ENCODE assay signal across 24 cellular contexts in genomic region chr22:36088292-36088691, GRCh38. TPM values are rescaled to one million over a fixed set of nuclear protein-coding genes. Genes with fewer than 3 reads are reported as not detected.
DNase-seq lines count a peak whose midpoint lies in the region; ATAC-seq and TF ChIP-seq lines count a peak whose summit lies in the region.
"Had no signal": no experiment of that assay in that cellular context is flagged by ENCODE, and none has a peak within 500 bp of the region (broad histone marks: within the 10 kb centered on the region; RNA-seq: fewer than 3 reads in every experiment).

No MANE protein-coding gene starts in this region.

- H3K36me3 Mint-ChIP-seq in chondrocyte (ENCODE audit: low read depth) (peaks cover 1% of the 10 kb centered on the region), neural crest cell (ENCODE audit: low read depth) (no peaks in the 10 kb centered on the region)
- H3K36me3 Mint-ChIP-seq in activated T-cell treated with anti-CD3 and anti-CD28 coated beads, Interleukin-2, amount 50 U/mL, for 4 hours (ENCODE audit: insufficient read depth), result no peaks in the 10 kb centered on the region
- H3K36me3 Mint-ChIP-seq: brain had no signal

- TF ChIP-seq CTCF in chondrocyte (IDR thresholded peaks at IDR 0.05) (no peak), neural crest cell (conservative IDR thresholded peaks at IDR 0.05) (no peak)

- no peak; the same call in 1 of the 2 replicates for TF ChIP-seq EP300 in Ishikawa (IDR thresholded peaks at IDR 0.05; ENCODE audit: borderline replicate concordance)

- H3K27me3 Mint-ChIP-seq in chondrocyte (ENCODE audit: low read depth) (no peaks in the 10 kb centered on the region), neural crest cell (ENCODE audit: low read depth) (no peaks in the 10 kb centered on the region)
- H3K27me3 Mint-ChIP-seq in activated T-cell treated with anti-CD3 and anti-CD28 coated beads, Interleukin-2, amount 50 U/mL, for 4 hours (ENCODE audit: low read depth), result no peaks in the 10 kb centered on the region
- H3K27me3 Mint-ChIP-seq: activated CD4-positive, alpha-beta T cell treated with anti-CD3 and anti-CD28 coated beads, Interleukin-2, amount 10 ng/mL, durations not matched to agents 7 days and 5 days; stimulated activated naive CD8-positive, alpha-beta T cell treated with anti-CD3 and anti-CD28 coated beads, Interleukin-15, Interleukin-2, amounts not matched to agents 100 ng/mL and 50 ng/mL, for 24 hours had no signal

- TF ChIP-seq RAD21 in Ishikawa (IDR thresholded peaks at IDR 0.05; ENCODE audit: low read depth), result no peak

- ATAC-seq in HG03469 (IDR thresholded peaks at IDR 0.05; ENCODE audit: unreplicated experiment) (no peak), HG03439 (IDR thresholded peaks at IDR 0.05; ENCODE audit: unreplicated experiment) (no peak)
- ATAC-seq in activated T-cell treated with anti-CD3 and anti-CD28 coated beads, Interleukin-2, amount 50 U/mL, for 4 hours, result no peak
- ATAC-seq: foreskin keratinocyte, heart left ventricle, PC-3 had no signal

- H3K9me3 Mint-ChIP-seq in chondrocyte (ENCODE audit: low read depth) (no peaks in the 10 kb centered on the region), neural crest cell (no peaks in the 10 kb centered on the region)
- no peaks in the 10 kb centered on the region for H3K9me3 Mint-ChIP-seq in activated T-cell treated with anti-CD3 and anti-CD28 coated beads, Interleukin-2, amount 50 U/mL, for 4 hours
- H3K9me3 Mint-ChIP-seq: activated CD4-positive, alpha-beta T cell treated with anti-CD3 and anti-CD28 coated beads, Interleukin-2, amount 10 ng/mL, durations not matched to agents 7 days and 5 days; stimulated activated naive CD8-positive, alpha-beta T cell treated with anti-CD3 and anti-CD28 coated beads, Interleukin-15, Interleukin-2, amounts not matched to agents 100 ng/mL and 50 ng/mL, for 24 hours; T-helper 2 cell treated with Interferon-gamma antibody and Interleukin-4, amounts not matched to agents 5 μg/mL and 100 μg/mL, for 36 hours had no signal

- H3K27ac Mint-ChIP-seq in chondrocyte (ENCODE audit: unreplicated experiment), result no peak overlapping the region
- H3K27ac Mint-ChIP-seq in neural crest cell (ENCODE audit: unreplicated experiment), result peak overlapping the region; percentile 81
- H3K27ac Mint-ChIP-seq: activated CD4-positive, alpha-beta T cell treated with anti-CD3 and anti-CD28 coated beads, Interleukin-2, amount 10 ng/mL, durations not matched to agents 7 days and 5 days; stimulated activated naive CD8-positive, alpha-beta T cell treated with anti-CD3 and anti-CD28 coated beads, Interleukin-15, Interleukin-2, amounts not matched to agents 100 ng/mL and 50 ng/mL, for 24 hours; T-helper 2 cell treated with Interferon-gamma antibody and Interleukin-4, amounts not matched to agents 5 μg/mL and 100 μg/mL, for 36 hours had no signal

- H3K4me1 Mint-ChIP-seq in chondrocyte (ENCODE audit: low read depth), result no peaks in the 10 kb centered on the region
- H3K4me1 Mint-ChIP-seq in neural crest cell, result no peaks in the 10 kb centered on the region
- H3K4me1 Mint-ChIP-seq in activated T-cell treated with anti-CD3 and anti-CD28 coated beads, Interleukin-2, amount 50 U/mL, for 4 hours (ENCODE audit: low read depth), result no peaks in the 10 kb centered on the region
- H3K4me1 Mint-ChIP-seq: brain had no signal

- no peak overlapping the region for H3K4me3 Mint-ChIP-seq in chondrocyte (ENCODE audit: unreplicated experiment)
- H3K4me3 Mint-ChIP-seq in neural crest cell, result no peak overlapping the region
- no peak overlapping the region for H3K4me3 Mint-ChIP-seq in activated T-cell treated with anti-CD3 and anti-CD28 coated beads, Interleukin-2, amount 50 U/mL, for 4 hours
- H3K4me3 Mint-ChIP-seq: activated CD4-positive, alpha-beta T cell treated with anti-CD3 and anti-CD28 coated beads, Interleukin-2, amount 10 ng/mL, durations not matched to agents 7 days and 5 days; brain; stimulated activated naive CD8-positive, alpha-beta T cell treated with anti-CD3 and anti-CD28 coated beads, Interleukin-15, Interleukin-2, amounts not matched to agents 100 ng/mL and 50 ng/mL, for 24 hours; T-helper 2 cell treated with Interferon-gamma antibody and Interleukin-4, amounts not matched to agents 5 μg/mL and 100 μg/mL, for 36 hours had no signal

- DNase-seq in DMS153 treated with DMSO at 0.1 percent for 48 hours (lab: John Stamatoyannopoulos, UW; ENCODE audit: unreplicated experiment), result peak; percentile 2
- DNase-seq in DMS153 (lab: John Stamatoyannopoulos, UW), result no peak
- DNase-seq in chondrocyte (ENCODE audit: low spot score), result peak; percentile 43
- DNase-seq in neural crest cell (ENCODE audit: low read depth, low spot score), result no peak
- no peak for DNase-seq in activated T-cell treated with anti-CD3 and anti-CD28 coated beads, Interleukin-2, amount 50 U/mL, for 4 hours
- DNase-seq: activated CD4-positive, alpha-beta T cell treated with anti-CD3 and anti-CD28 coated beads, Interleukin-2, amount 10 ng/mL, durations not matched to agents 7 days and 5 days; activated naive CD4-positive, alpha-beta T cell treated with Interleukin-2 at 50 U/mL for 16 hours; activated T-cell treated with anti-CD3 and anti-CD28 coated beads, Interleukin-2, amount 50 U/mL, for 48 hours; effector CD8-positive, alpha-beta T cell; GOT3; heart left ventricle; kidney; NCI-H1417; NCI-H2029 treated with DMSO at 0.1 percent for 48 hours; NCI-H446; PC-3; Right ventricle myocardium superior had no signal

TF ChIP-seq in Ishikawa, 13 proteins besides CTCF, POLR2A, EP300 and RAD21:
- TF ChIP-seq MAX (IDR thresholded peaks at IDR 0.05), result no peak
- TF ChIP-seq TEAD4 (IDR thresholded peaks at IDR 0.05), result peak; percentile 44; the same call in 1 of the 2 replicates
- TF ChIP-seq ZBTB7A (IDR thresholded peaks at IDR 0.05; ENCODE audit: low read depth), result no peak
- no peak for TF ChIP-seq CREB1 (IDR thresholded peaks at IDR 0.05; ENCODE audit: low read depth)
- TF ChIP-seq CEBPB (IDR thresholded peaks at IDR 0.05), result peak; percentile 94
- no peak for TF ChIP-seq REST (IDR thresholded peaks at IDR 0.05; ENCODE audit: low read depth)
- no peak for TF ChIP-seq TAF1 (IDR thresholded peaks at IDR 0.05; ENCODE audit: low read depth)
- 0 out of 2 replicates have a peak, but pooled peaks have one; percentile 30 for TF ChIP-seq NFIC (IDR thresholded peaks at IDR 0.05)

RNA-seq across cellular contexts. Expression of gene RBFOX2, which starts 59.7 kb away (rescaled TPM):
- 140 to 148 TPM (median 147 TPM) in 3 replicates for total RNA-seq in chondrocyte
- 126 and 136 TPM in 2 replicates for total RNA-seq in neural crest cell
- 1 to 10 TPM; 5.6 to 6.9 (median 6.5) TPM for total RNA-seq in activated T-cell treated with anti-CD3 and anti-CD28 coated beads, Interleukin-2, amount 50 U/mL, for 4 hours

Comparison
In these comparisons a context has a peak if more than half of its experiments do, and no peak if none do; other contexts are left out.
1. DNase-seq: peak in DMS153 treated with DMSO at 0.1 percent for 48 hours (single experiment) and chondrocyte (single experiment); none in DMS153 (single experiment), neural crest cell (single experiment) and activated T-cell treated with anti-CD3 and anti-CD28 coated beads, Interleukin-2, amount 50 U/mL, for 4 hours (single experiment).
2. RNA of gene RBFOX2, which starts 59.7 kb away (total RNA-seq): 140 to 148 TPM in chondrocyte and 126 to 136 TPM in neural crest cell; 5.6 to 6.9 TPM in activated T-cell treated with anti-CD3 and anti-CD28 coated beads, Interleukin-2, amount 50 U/mL, for 4 hours; every median in the first group is over 10 times any median in the second.